ENCODE assay signal across 14 cellular contexts in genomic region chr2:197028230-197028629, GRCh38.
DNase-seq lines count a peak whose midpoint lies in the region; ATAC-seq and TF ChIP-seq lines count a peak whose summit lies in the region.
"Had no signal": no experiment of that assay in that cellular context is flagged by ENCODE, and none has a peak within 500 bp of the region (broad histone marks: within the 10 kb centered on the region; RNA-seq: fewer than 3 reads in every experiment).

No MANE protein-coding gene starts in this region.

- no peak overlapping the region for H3K4me3 Mint-ChIP-seq in CD14-positive monocyte
- H3K4me3 Mint-ChIP-seq: activated CD8-positive, alpha-beta memory T cell treated with anti-CD3 and anti-CD28 coated beads, Interleukin-2, amount 10 ng/mL, durations not matched to agents 7 days and 5 days; H9 had no signal

- H3K4me3 ChIP-seq in SJSA1 (no peak overlapping the region), fibroblast of villous mesenchyme (ENCODE audit: low read depth, low read length) (no peak overlapping the region), gastrocnemius medialis (no peak overlapping the region)
- H3K4me3 ChIP-seq: dorsolateral prefrontal cortex, prostate gland, SK-N-MC had no signal

- TF ChIP-seq CTCF in fibroblast of villous mesenchyme (IDR thresholded peaks at IDR 0.05; ENCODE audit: insufficient read depth, low read depth, low read length) (no peak), CD14-positive monocyte (IDR thresholded peaks at IDR 0.05) (no peak), gastrocnemius medialis (IDR thresholded peaks at IDR 0.05 in 4 of 5, conservative IDR thresholded peaks at IDR 0.05 in 1 of 5) (no peak)

- H3K9me3 ChIP-seq in SJSA1 (replicated peaks) (no peaks in the 10 kb centered on the region), gastrocnemius medialis (no peaks in the 10 kb centered on the region)
- H3K9me3 ChIP-seq: prostate gland had no signal

- peak overlapping the region; percentile 46 for H3K27ac ChIP-seq in SJSA1
- H3K27ac ChIP-seq in gastrocnemius medialis = no peak overlapping the region
- H3K27ac ChIP-seq: dorsolateral prefrontal cortex, prostate gland, SK-N-MC had no signal

- ATAC-seq in HG03354 (IDR thresholded peaks at IDR 0.05; ENCODE audit: poor library complexity, severe bottlenecking, unreplicated experiment) (no peak), gastrocnemius medialis (no peak)
- ATAC-seq: activated CD8-positive, alpha-beta memory T cell treated with anti-CD3 and anti-CD28 coated beads, Interleukin-2, amount 10 ng/mL, durations not matched to agents 7 days and 5 days had no signal

- no peaks in the 10 kb centered on the region for H3K4me1 Mint-ChIP-seq in CD14-positive monocyte
- H3K4me1 Mint-ChIP-seq: H9 had no signal

- H3K9me3 Mint-ChIP-seq in CD14-positive monocyte = no peaks in the 10 kb centered on the region
- H3K9me3 Mint-ChIP-seq: H9 had no signal

- peak overlapping the region in 1 of 7 donors; percentile 7 for H3K27ac Mint-ChIP-seq in CD14-positive monocyte
- H3K27ac Mint-ChIP-seq: H9 had no signal

- TF ChIP-seq POLR2A in gastrocnemius medialis (IDR thresholded peaks at IDR 0.05) = no peak

- H3K27me3 Mint-ChIP-seq in CD14-positive monocyte (ENCODE audit: low read depth in 3 of 3) = peaks cover 0 to 3% (median 0%) of the 10 kb centered on the region in 3 donors
- H3K27me3 Mint-ChIP-seq: activated CD8-positive, alpha-beta memory T cell treated with anti-CD3 and anti-CD28 coated beads, Interleukin-2, amount 10 ng/mL, durations not matched to agents 7 days and 5 days had no signal

- DNase-seq in 8988T (peak; percentile 23), Daoy (ENCODE audit: low read depth) (peak; percentile 89), SJSA1 (ENCODE audit: low read depth in 1 of 2, low spot score in 2 of 2) (peak; percentile 70 to 81), fibroblast of villous mesenchyme (ENCODE audit: low read depth) (peak; percentile 46), CD14-positive monocyte (ENCODE audit: low spot score) (no peak), gastrocnemius medialis (no peak), GOT3 (lab: John Stamatoyannopoulos, UW) (no peak)
- DNase-seq: activated CD8-positive, alpha-beta memory T cell treated with anti-CD3 and anti-CD28 coated beads, Interleukin-2, amount 10 ng/mL, durations not matched to agents 7 days and 5 days; COR-L47; dorsolateral prefrontal cortex; H9 had no signal

- H3K36me3 Mint-ChIP-seq in CD14-positive monocyte = peaks cover 71 to 81% of the 10 kb centered on the region in 2 donors

- H3K4me1 ChIP-seq in SJSA1 (replicated peaks) (peaks cover 6% of the 10 kb centered on the region; the same call in 1 of the 2 replicates), gastrocnemius medialis (peaks cover 0 to 7% of the 10 kb centered on the region in 2 donors)
- H3K4me1 ChIP-seq: prostate gland had no signal

- H3K36me3 ChIP-seq in SJSA1 = no peaks in the 10 kb centered on the region
- no peaks in the 10 kb centered on the region for H3K36me3 ChIP-seq in gastrocnemius medialis

- no peaks in the 10 kb centered on the region for H3K27me3 ChIP-seq in SJSA1 (replicated peaks)
- H3K27me3 ChIP-seq in gastrocnemius medialis = no peaks in the 10 kb centered on the region
- H3K27me3 ChIP-seq: dorsolateral prefrontal cortex had no signal

- in situ Hi-C loops in gastrocnemius medialis (cut with MboI; ENCODE audit: low sequenced_read_pairs in 4 of 4) = no loop called here

- intact Hi-C loops in CD14-positive monocyte (cut with micrococcal nuclease) (no loop called here), gastrocnemius medialis (cut with DNase I; ENCODE audit: low total_unique reads) (no loop called here)

Comparison
In these comparisons a context has a peak if more than half of its experiments do, and no peak if none do; other contexts are left out.
1. DNase-seq: peak in 8988T (single experiment), Daoy (single experiment), SJSA1 (2 of 2) and fibroblast of villous mesenchyme (single experiment); none in CD14-positive monocyte (single experiment), gastrocnemius medialis (0 of 2) and GOT3 (single experiment).